14 cellular contexts compared by ENCODE assay signal in the genomic region with DNA sequence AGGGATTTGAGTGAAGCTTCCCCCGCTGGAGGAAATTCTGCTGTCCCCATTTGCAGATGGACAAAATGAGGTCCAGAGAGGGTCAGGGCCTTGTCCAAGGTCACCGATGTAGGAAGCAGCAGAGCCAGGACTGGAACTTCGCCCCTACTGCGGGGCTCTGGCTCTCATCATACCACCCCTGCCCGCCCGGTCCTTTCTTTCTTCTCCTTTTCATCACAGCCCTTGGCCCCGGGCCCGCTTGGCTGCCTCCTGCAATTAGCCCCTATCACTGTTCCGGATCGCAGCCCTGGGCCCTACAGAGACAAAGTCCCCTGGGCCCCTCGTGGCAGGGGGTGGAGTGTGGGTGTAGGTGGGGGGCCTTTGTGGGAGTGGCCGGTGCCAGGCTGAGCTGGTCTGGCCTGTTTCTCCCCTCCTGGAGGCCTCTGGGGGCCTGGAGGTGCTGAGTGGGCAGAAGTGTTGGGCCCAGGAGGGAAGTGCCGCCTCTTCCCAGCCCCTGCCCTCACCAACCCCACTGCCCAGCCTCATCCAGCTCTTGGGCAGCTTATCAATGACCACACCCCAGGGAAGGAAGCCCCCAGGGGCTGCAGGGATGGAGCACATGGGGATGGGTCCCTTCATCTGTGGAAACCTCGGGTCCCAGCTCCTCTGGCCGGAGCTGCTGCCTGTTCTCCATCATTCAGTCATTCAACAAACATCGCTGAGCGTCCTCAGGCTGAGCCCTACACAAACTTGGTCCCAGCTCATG. TPM values are rescaled to one million over a fixed set of nuclear protein-coding genes. Genes with fewer than 3 reads are reported as not detected.
DNase-seq lines count a peak whose midpoint lies in the region; ATAC-seq, FAIRE-seq and TF ChIP-seq lines count a peak whose summit lies in the region.
"Had no signal": no experiment of that assay in that cellular context is flagged by ENCODE, and none has a peak within 500 bp of the region (broad histone marks: within the 10 kb centered on the region; RNA-seq: fewer than 3 reads in every experiment).

No MANE protein-coding gene starts in this region.

- H4K20me1 ChIP-seq in HepG2 (ENCODE audit: insufficient read depth, low read length): no peaks in the 10 kb centered on the region

- H3K9me3 ChIP-seq in HepG2 (ENCODE audit: low read length) (no peaks in the 10 kb centered on the region), right lobe of liver (no peaks in the 10 kb centered on the region), RWPE2 (ENCODE audit: severe bottlenecking) (no peaks in the 10 kb centered on the region), lung (ENCODE audit: control insufficient read depth in 2 of 2, insufficient read depth in 1 of 2, low read length in 1 of 2) (no peaks in the 10 kb centered on the region), SJCRH30 (replicated peaks) (no peaks in the 10 kb centered on the region)
- H3K9me3 ChIP-seq: Peyer's patch had no signal

- CTCF ChIA-PET in HepG2 (lab: Yijun Ruan, JAX; ENCODE audit: low intra/inter-chr PET ratio, low total read pairs): no interaction called here

- intact Hi-C loops in HepG2 (cut with micrococcal nuclease; ENCODE audit: unreplicated experiment): no loop called here
- intact Hi-C loops in right lobe of liver (cut with DNase I): loop anchor here in 1 of 2 donors (5.0 kb wide), 1 partner anchor 33 kb away; no protein-coding TSS in a partner anchor

- POLR2A ChIA-PET in HepG2 (lab: Yijun Ruan, JAX): no interaction called here

- no peak overlapping the region for H3K4me2 ChIP-seq in HepG2 (ENCODE audit: low read depth, low read length)
- H3K4me2 ChIP-seq: smooth muscle cell had no signal

- no peaks in the 10 kb centered on the region for H3K79me2 ChIP-seq in HepG2 (ENCODE audit: insufficient read depth, low read length)

- TF ChIP-seq EP300 in HepG2 (IDR thresholded peaks at IDR 0.05; ENCODE audit: low read depth in 2 of 2, low read length in 2 of 2) (no peak), HepG2 (CRISPR knock-in tag; IDR thresholded peaks at IDR 0.05; ENCODE audit: borderline replicate concordance) (no peak)

- no peak for ATAC-seq in HepG2
- ATAC-seq in right lobe of liver: no peak
- no peak for ATAC-seq in RWPE2 (ENCODE audit: low read depth)
- peak; percentile 19 for ATAC-seq in lung (ENCODE audit: insufficient read depth, low FRiP score)
- ATAC-seq: activated CD8-positive, alpha-beta T cell treated with anti-CD3 and anti-CD28 coated beads, Interleukin-2, amount 10 ng/mL, durations not matched to agents 7 days and 5 days had no signal

- BruUV-seq in HepG2 (replicated peaks; lab: Mats Ljungman, UMichigan): no TSS peak

- H2AFZ ChIP-seq in HepG2 (ENCODE audit: low read length): no peak overlapping the region

- DNase-seq in HepG2 (ENCODE audit: low spot score): no peak
- no peak for DNase-seq in right lobe of liver
- DNase-seq in RWPE2 (ENCODE audit: low spot score): peak; percentile 61
- DNase-seq in lung (ENCODE audit: low spot score): no peak
- DNase-seq in kidney tubule cell (ENCODE audit: low spot score): no peak
- no peak for DNase-seq in NCI-H345 treated with DMSO at 0.1 percent for 48 hours (lab: John Stamatoyannopoulos, UW; ENCODE audit: unreplicated experiment)
- no peak for DNase-seq in SJCRH30
- DNase-seq in T1000 (lab: John Stamatoyannopoulos, UW): no peak
- DNase-seq: activated CD8-positive, alpha-beta T cell treated with anti-CD3 and anti-CD28 coated beads, Interleukin-2, amount 10 ng/mL, durations not matched to agents 7 days and 5 days; activated effector memory CD4-positive, alpha-beta T cell treated with anti-CD3 and anti-CD28 coated beads, Interleukin-2, amount 50 U/mL, for 16 hours; DMS153; NCI-H1105 treated with DMSO at 0.1 percent for 48 hours had no signal

- H3K4me3 ChIP-seq in HepG2 (replicated peaks in 1 of 3; ENCODE audit: insufficient read depth in 1 of 3, low read depth in 2 of 3, low read length in 3 of 3) (no peak overlapping the region), right lobe of liver (no peak overlapping the region), RWPE2 (ENCODE audit: severe bottlenecking) (no peak overlapping the region), lung (no peak overlapping the region), SJCRH30 (no peak overlapping the region)
- H3K4me3 ChIP-seq: Peyer's patch, smooth muscle cell had no signal

- H3K36me3 ChIP-seq in HepG2 (replicated peaks in 1 of 2; ENCODE audit: control insufficient read depth in 1 of 2, insufficient read depth in 2 of 2, low read length in 2 of 2) (no peaks in the 10 kb centered on the region), right lobe of liver (no peaks in the 10 kb centered on the region), RWPE2 (ENCODE audit: low read depth) (no peaks in the 10 kb centered on the region), lung (ENCODE audit: control insufficient read depth in 2 of 2, insufficient read depth in 2 of 2, low read length in 2 of 2) (no peaks in the 10 kb centered on the region), SJCRH30 (no peaks in the 10 kb centered on the region)
- H3K36me3 ChIP-seq: Peyer's patch had no signal

- 44% methylated on average over 13 of the region's 17 CpGs for WGBS in HepG2 (ENCODE audit: low lambda C conversion rate)
- WGBS in right lobe of liver (ENCODE audit: insufficient coverage, low coverage, low lambda C conversion rate, missing lambda C conversion rate): 71% methylated on average over 13 of the region's 17 CpGs
- WGBS in lung, 2 donors: 41 to 46% methylated on average over 16 to 17 of the region's 17 CpGs

- H3K4me1 ChIP-seq in HepG2 (ENCODE audit: insufficient read depth, low read length): peaks cover 27% of the 10 kb centered on the region
- H3K4me1 ChIP-seq in right lobe of liver: peaks cover 0 to 3% (median 0%) of the 10 kb centered on the region in 4 donors
- no peaks in the 10 kb centered on the region for H3K4me1 ChIP-seq in RWPE2 (ENCODE audit: insufficient read depth, poor library complexity, severe bottlenecking)
- H3K4me1 ChIP-seq in lung (ENCODE audit: control insufficient read depth in 2 of 2, insufficient read depth in 2 of 2, low read length in 2 of 2): peaks cover 0 to 11% of the 10 kb centered on the region in 2 donors
- H3K4me1 ChIP-seq in SJCRH30: no peaks in the 10 kb centered on the region

- FAIRE-seq in HepG2 (lab: Jason Lieb, UNC): no peak

- in situ Hi-C loops in HepG2 (cut with HindIII; ENCODE audit: extremely low pct_ligation_motif_present, low pct_unique_long_range_greater_than_20kb): no loop called here

- TF ChIP-seq CTCF in HepG2 (CRISPR knock-in tag; IDR thresholded peaks at IDR 0.05) (no peak), right lobe of liver (IDR thresholded peaks at IDR 0.05) (no peak), RWPE2 (IDR thresholded peaks at IDR 0.05; ENCODE audit: poor library complexity, severe bottlenecking) (no peak), lung (IDR thresholded peaks at IDR 0.05; ENCODE audit: control extremely low read depth, extremely low read depth) (no peak)

- TF ChIP-seq POLR2A in HepG2 (IDR thresholded peaks at IDR 0.05; ENCODE audit: insufficient read depth in 1 of 2, low read depth in 2 of 2, low read length in 2 of 2) (no peak), right lobe of liver (IDR thresholded peaks at IDR 0.05) (no peak)

- H3K27me3 ChIP-seq in HepG2 (ENCODE audit: control insufficient read depth in 1 of 2, insufficient read depth in 2 of 2, low read length in 2 of 2) (peaks cover 5 to 34% of the 10 kb centered on the region in 2 experiments), right lobe of liver (no peaks in the 10 kb centered on the region), RWPE2 (ENCODE audit: insufficient read depth, poor library complexity, severe bottlenecking) (peaks cover 10% of the 10 kb centered on the region), lung (ENCODE audit: control insufficient read depth, insufficient read depth) (no peaks in the 10 kb centered on the region), SJCRH30 (no peaks in the 10 kb centered on the region)
- H3K27me3 ChIP-seq: Peyer's patch had no signal

- H3K9ac ChIP-seq in HepG2 (ENCODE audit: insufficient read depth, low read depth, low read length): no peak overlapping the region

- H3K27ac ChIP-seq in HepG2 (ENCODE audit: extremely low read length, insufficient read depth, low read length) (no peak overlapping the region), right lobe of liver (no peak overlapping the region), RWPE2 (ENCODE audit: poor library complexity, severe bottlenecking) (no peak overlapping the region), lung (ENCODE audit: low read depth in 1 of 2, low read length in 1 of 2) (no peak overlapping the region), SJCRH30 (no peak overlapping the region)
- H3K27ac ChIP-seq: Peyer's patch had no signal

- no peak for TF ChIP-seq RAD21 in HepG2 (CRISPR knock-in tag; IDR thresholded peaks at IDR 0.05)

RNA-seq across cellular contexts. Expression of a gene that starts 3.4 kb away (rescaled TPM):
- total RNA-seq in HepG2 (2016; rRNA removed; fragmentation: Illumina TruSeq; extraction: Trizol) (0.21 and 0.82 TPM in 2 replicates), right lobe of liver (1 to 10 TPM; 1.1 to 2.7 (median 1.5) TPM), lung (10 to 100 TPM in 1 of 2 donors, 1 to 10 TPM in 1; 7.9 to 30.2 TPM)
- 2.7 and 2.8 TPM in 2 replicates for total RNA-seq in HepG2 (2016; cell fraction: cytosol; rRNA removed; fragmentation: Illumina TruSeq; extraction: Trizol; ENCODE audit: low read depth)
- 0.09 and 0.26 TPM in 2 replicates for total RNA-seq in HepG2 (2016; cell fraction: insoluble cytoplasmic fraction; rRNA removed; fragmentation: Illumina TruSeq; extraction: Trizol)
- 1.7 and 2.1 TPM in 2 replicates for total RNA-seq in HepG2 (2016; cell fraction: membrane; rRNA removed; fragmentation: Illumina TruSeq; extraction: Trizol)
- total RNA-seq in HepG2 (2016; cell fraction: nucleus; rRNA removed; fragmentation: Illumina TruSeq; extraction: Trizol): 0.25 and 0.50 TPM in 2 replicates
- polyA plus RNA-seq in HepG2 (2011; rRNA removed) (0.45 and 0.81 TPM in 2 replicates), lung (1 to 10 TPM; 4.9 to 8.8 TPM)
- 0.37 and 1.1 TPM in 2 replicates for polyA plus RNA-seq in HepG2 (2011; cell fraction: cytosol; rRNA removed)
- polyA plus RNA-seq in HepG2 (2011; cell fraction: nucleus; rRNA removed): 2.1 and 2.4 TPM in 2 replicates
- polyA plus RNA-seq in HepG2 (2012): 0.46 and 0.72 TPM in 2 replicates
- 2.6 and 3.8 TPM in 2 replicates for polyA plus RNA-seq in HepG2 (2016; cell fraction: cytosol; fragmentation: Illumina TruSeq; extraction: Trizol; ENCODE audit: low read depth)
- 0.25 and 0.50 TPM in 2 replicates for polyA plus RNA-seq in HepG2 (2016; cell fraction: insoluble cytoplasmic fraction; fragmentation: Illumina TruSeq; extraction: Trizol; ENCODE audit: low read depth)
- 1.4 and 2.2 TPM in 2 replicates for polyA plus RNA-seq in HepG2 (2016; cell fraction: membrane; fragmentation: Illumina TruSeq; extraction: Trizol; ENCODE audit: low read depth)
- polyA plus RNA-seq in HepG2 (2016; cell fraction: nucleus; fragmentation: Illumina TruSeq; extraction: Trizol; ENCODE audit: insufficient read depth, low read depth): 1.0 TPM in 2 replicates
- polyA minus RNA-seq in HepG2 (2011; rRNA and poly(A)+ RNA removed; ENCODE audit: low replicate concordance): 0.09 and 2.4 TPM in 2 replicates
- polyA minus RNA-seq in HepG2 (2011; cell fraction: cytosol; rRNA and poly(A)+ RNA removed): not detected in 2 replicates
- polyA minus RNA-seq in HepG2 (2011; cell fraction: nucleus; rRNA and poly(A)+ RNA removed): 0.99 and 1.3 TPM in 2 replicates
- 2.2 and 2.3 TPM in 2 replicates for total RNA-seq in SJCRH30 (2014; rRNA removed; shearing (Covaris generic))
- total RNA-seq: activated CD8-positive, alpha-beta T cell treated with anti-CD3 and anti-CD28 coated beads, Interleukin-2, amount 10 ng/mL, durations not matched to agents 7 days and 5 days had no signal

RNA-seq across cellular contexts. Expression of a gene that starts 58.7 kb away (rescaled TPM):
- total RNA-seq in HepG2 (2016; rRNA removed; fragmentation: Illumina TruSeq; extraction: Trizol): 12.6 and 26.7 TPM in 2 replicates
- total RNA-seq in HepG2 (2016; cell fraction: cytosol; rRNA removed; fragmentation: Illumina TruSeq; extraction: Trizol; ENCODE audit: low read depth): 8.3 and 9.2 TPM in 2 replicates
- 12.3 and 26.7 TPM in 2 replicates for total RNA-seq in HepG2 (2016; cell fraction: insoluble cytoplasmic fraction; rRNA removed; fragmentation: Illumina TruSeq; extraction: Trizol)
- total RNA-seq in HepG2 (2016; cell fraction: membrane; rRNA removed; fragmentation: Illumina TruSeq; extraction: Trizol): 16.9 and 21.6 TPM in 2 replicates
- 24.7 and 26.9 TPM in 2 replicates for total RNA-seq in HepG2 (2016; cell fraction: nucleus; rRNA removed; fragmentation: Illumina TruSeq; extraction: Trizol)
- polyA plus RNA-seq in HepG2 (2011; rRNA removed): 12.1 and 21.0 TPM in 2 replicates
- 10.6 and 17.9 TPM in 2 replicates for polyA plus RNA-seq in HepG2 (2011; cell fraction: cytosol; rRNA removed)
- polyA plus RNA-seq in HepG2 (2011; cell fraction: nucleus; rRNA removed): 38.6 and 38.8 TPM in 2 replicates
- polyA plus RNA-seq in HepG2 (2012): 8.5 and 12.8 TPM in 2 replicates
- 6.5 and 10.4 TPM in 2 replicates for polyA plus RNA-seq in HepG2 (2016; cell fraction: cytosol; fragmentation: Illumina TruSeq; extraction: Trizol; ENCODE audit: low read depth)
- polyA plus RNA-seq in HepG2 (2016; cell fraction: insoluble cytoplasmic fraction; fragmentation: Illumina TruSeq; extraction: Trizol; ENCODE audit: low read depth): 10.8 and 11.3 TPM in 2 replicates
- 11.9 and 12.6 TPM in 2 replicates for polyA plus RNA-seq in HepG2 (2016; cell fraction: membrane; fragmentation: Illumina TruSeq; extraction: Trizol; ENCODE audit: low read depth)
- polyA plus RNA-seq in HepG2 (2016; cell fraction: nucleus; fragmentation: Illumina TruSeq; extraction: Trizol; ENCODE audit: insufficient read depth, low read depth): 59.8 and 60.3 TPM in 2 replicates
- 9.9 and 18.2 TPM in 2 replicates for polyA minus RNA-seq in HepG2 (2011; rRNA and poly(A)+ RNA removed; ENCODE audit: low replicate concordance)
- 5.7 and 7.1 TPM in 2 replicates for polyA minus RNA-seq in HepG2 (2011; cell fraction: cytosol; rRNA and poly(A)+ RNA removed)
- polyA minus RNA-seq in HepG2 (2011; cell fraction: nucleus; rRNA and poly(A)+ RNA removed): 7.7 and 9.3 TPM in 2 replicates
- 10 to 100 TPM in 5 of 6 experiments, 1 to 10 TPM in 1; 9.7 to 35.3 (median 14.7) TPM for total RNA-seq in right lobe of liver
- total RNA-seq in lung: 10 to 100 TPM; 14.2 to 32.0 TPM
- polyA plus RNA-seq in lung: 10 to 100 TPM; 33.5 to 38.2 TPM
- 20.3 and 21.8 TPM in 2 replicates for total RNA-seq in SJCRH30 (2014; rRNA removed; shearing (Covaris generic))

RNA-seq across cellular contexts. Expression of a gene that starts 59.0 kb away (rescaled TPM):
- total RNA-seq in HepG2 (2016; rRNA removed; fragmentation: Illumina TruSeq; extraction: Trizol): 167 and 211 TPM in 2 replicates
- total RNA-seq in HepG2 (2016; cell fraction: cytosol; rRNA removed; fragmentation: Illumina TruSeq; extraction: Trizol; ENCODE audit: low read depth): 28.9 and 32.2 TPM in 2 replicates
- 146 and 211 TPM in 2 replicates for total RNA-seq in HepG2 (2016; cell fraction: insoluble cytoplasmic fraction; rRNA removed; fragmentation: Illumina TruSeq; extraction: Trizol)
- 47.2 and 49.1 TPM in 2 replicates for total RNA-seq in HepG2 (2016; cell fraction: membrane; rRNA removed; fragmentation: Illumina TruSeq; extraction: Trizol)
- total RNA-seq in HepG2 (2016; cell fraction: nucleus; rRNA removed; fragmentation: Illumina TruSeq; extraction: Trizol): 216 and 251 TPM in 2 replicates
- polyA plus RNA-seq in HepG2 (2011; rRNA removed): 326 and 401 TPM in 2 replicates
- polyA plus RNA-seq in HepG2 (2011; cell fraction: cytosol; rRNA removed): 202 and 208 TPM in 2 replicates
- polyA plus RNA-seq in HepG2 (2011; cell fraction: nucleus; rRNA removed): 687 and 755 TPM in 2 replicates
- polyA plus RNA-seq in HepG2 (2012): 138 and 189 TPM in 2 replicates
- polyA plus RNA-seq in HepG2 (2016; cell fraction: cytosol; fragmentation: Illumina TruSeq; extraction: Trizol; ENCODE audit: low read depth): 22.8 and 25.5 TPM in 2 replicates
- 183 and 203 TPM in 2 replicates for polyA plus RNA-seq in HepG2 (2016; cell fraction: insoluble cytoplasmic fraction; fragmentation: Illumina TruSeq; extraction: Trizol; ENCODE audit: low read depth)
- 29.2 and 38.3 TPM in 2 replicates for polyA plus RNA-seq in HepG2 (2016; cell fraction: membrane; fragmentation: Illumina TruSeq; extraction: Trizol; ENCODE audit: low read depth)
- polyA plus RNA-seq in HepG2 (2016; cell fraction: nucleus; fragmentation: Illumina TruSeq; extraction: Trizol; ENCODE audit: insufficient read depth, low read depth): 477 and 502 TPM in 2 replicates
- polyA minus RNA-seq in HepG2 (2011; rRNA and poly(A)+ RNA removed; ENCODE audit: low replicate concordance): 381 and 574 TPM in 2 replicates
- 103 and 111 TPM in 2 replicates for polyA minus RNA-seq in HepG2 (2011; cell fraction: cytosol; rRNA and poly(A)+ RNA removed)
- polyA minus RNA-seq in HepG2 (2011; cell fraction: nucleus; rRNA and poly(A)+ RNA removed): 302 and 303 TPM in 2 replicates
- total RNA-seq in right lobe of liver: 100 to 1,000 TPM in 3 of 6 experiments, 10 to 100 TPM in 3; 75.0 to 112 (median 98.2) TPM
- total RNA-seq in lung: 100 to 1,000 TPM; 162 to 215 TPM
- 100 to 1,000 TPM; 115 to 174 TPM for polyA plus RNA-seq in lung
- 275 and 298 TPM in 2 replicates for total RNA-seq in SJCRH30 (2014; rRNA removed; shearing (Covaris generic))
